ENCODE assay signal across 8 cellular contexts in the genomic region with DNA sequence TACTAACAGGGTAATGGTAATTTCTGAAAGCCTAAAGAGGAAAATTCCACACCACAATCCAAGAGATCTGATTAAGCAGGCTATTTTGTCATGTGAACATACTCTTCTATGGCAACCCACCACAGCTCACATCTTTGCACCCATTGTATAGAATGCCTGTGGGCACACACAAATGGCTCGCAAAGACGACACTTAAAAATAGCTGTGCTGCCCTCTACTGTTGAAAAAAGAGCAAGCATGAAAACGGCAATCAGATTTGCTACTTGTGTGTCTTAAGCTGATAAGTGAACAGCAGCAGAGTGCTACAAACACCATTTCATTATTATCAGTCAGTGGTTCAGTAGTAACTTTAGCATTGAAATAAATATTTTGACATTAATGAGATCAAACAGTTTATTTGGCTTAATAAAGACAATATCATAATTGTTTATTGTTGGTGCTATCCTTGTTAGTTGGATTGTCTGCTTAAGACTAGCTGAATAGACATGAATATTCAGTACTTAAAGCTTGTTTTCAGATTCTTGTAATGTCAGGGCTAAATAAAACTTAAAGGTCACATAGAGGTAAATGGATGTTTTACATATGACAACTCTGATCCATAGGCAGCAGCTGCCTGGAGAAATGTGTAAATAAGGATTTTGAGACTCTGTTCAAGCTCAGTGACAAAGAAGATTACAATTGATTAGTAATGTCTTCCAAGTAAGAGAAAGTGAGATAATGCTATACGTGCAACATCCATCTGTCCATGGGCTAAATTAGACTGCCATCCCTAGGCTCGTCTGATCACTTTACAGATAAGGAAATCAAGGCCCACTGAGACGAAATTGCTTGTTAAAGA.
DNase-seq lines count a peak whose midpoint lies in the region; ATAC-seq and TF ChIP-seq lines count a peak whose summit lies in the region.

No MANE protein-coding gene starts in this region.

- no peak overlapping the region for H3K4me3 Mint-ChIP-seq in natural killer cell
- H3K4me3 Mint-ChIP-seq in natural killer cell treated with Interleukin-12 subunit alpha and Interleukin-12 subunit beta and Interleukin-15 and Interleukin-18, amount 100 ng/mL, for 72 hours = no peak overlapping the region

- no peaks in the 10 kb centered on the region for H3K27me3 Mint-ChIP-seq in natural killer cell (ENCODE audit: low read depth in 2 of 2)
- H3K27me3 Mint-ChIP-seq in natural killer cell treated with Interleukin-12 subunit alpha and Interleukin-12 subunit beta and Interleukin-15 and Interleukin-18, amount 100 ng/mL, for 72 hours = no peaks in the 10 kb centered on the region

- no peaks in the 10 kb centered on the region for H3K4me1 Mint-ChIP-seq in natural killer cell
- H3K4me1 Mint-ChIP-seq in natural killer cell treated with Interleukin-12 subunit alpha and Interleukin-12 subunit beta and Interleukin-15 and Interleukin-18, amount 100 ng/mL, for 72 hours (ENCODE audit: low read depth in 2 of 2) = no peaks in the 10 kb centered on the region

- H3K9me3 Mint-ChIP-seq in natural killer cell = peaks cover 0 to 2% of the 10 kb centered on the region in 2 donors
- H3K9me3 Mint-ChIP-seq in natural killer cell treated with Interleukin-12 subunit alpha and Interleukin-12 subunit beta and Interleukin-15 and Interleukin-18, amount 100 ng/mL, for 72 hours = no peaks in the 10 kb centered on the region

- no peak overlapping the region for H3K27ac Mint-ChIP-seq in natural killer cell
- no peak overlapping the region for H3K27ac Mint-ChIP-seq in natural killer cell treated with Interleukin-12 subunit alpha and Interleukin-12 subunit beta and Interleukin-15 and Interleukin-18, amount 100 ng/mL, for 72 hours

- intact Hi-C loops in natural killer cell (cut with micrococcal nuclease) = loop anchor here (1.0 kb wide), 1 partner anchor 798 kb away; no protein-coding TSS in a partner anchor

- ATAC-seq in natural killer cell (peak in 2 of 3 donors; percentile 44 to 57), GM21786 (IDR thresholded peaks at IDR 0.05; ENCODE audit: unreplicated experiment) (peak; percentile 89)
- ATAC-seq in natural killer cell treated with Interleukin-12 subunit alpha and Interleukin-12 subunit beta and Interleukin-15 and Interleukin-18, amount 100 ng/mL, for 72 hours = no peak
- no peak for ATAC-seq in stimulated activated naive CD8-positive, alpha-beta T cell treated with anti-CD3 and anti-CD28 coated beads, Interleukin-15, Interleukin-2, amounts not matched to agents 100 U/mL and 50 U/mL, for 24 hours

- no peaks in the 10 kb centered on the region for H3K36me3 Mint-ChIP-seq in natural killer cell
- no peaks in the 10 kb centered on the region for H3K36me3 Mint-ChIP-seq in natural killer cell treated with Interleukin-12 subunit alpha and Interleukin-12 subunit beta and Interleukin-15 and Interleukin-18, amount 100 ng/mL, for 72 hours

- DNase-seq in natural killer cell (no peak), Kasumi-1 (lab: John Stamatoyannopoulos, UW) (peak; percentile 64 to 66), SK-N-DZ (ENCODE audit: low spot score) (peak; percentile 83), globus pallidus (ENCODE audit: low spot score) (peak; percentile 21), NCI-H446 treated with DMSO at 0.1 percent for 48 hours (lab: John Stamatoyannopoulos, UW) (no peak)
- no peak for DNase-seq in natural killer cell treated with Interleukin-12 subunit alpha and Interleukin-12 subunit beta and Interleukin-15 and Interleukin-18, amount 100 ng/mL, for 72 hours (ENCODE audit: low spot score)
- peak; percentile 15 for DNase-seq in stimulated activated naive CD8-positive, alpha-beta T cell treated with anti-CD3 and anti-CD28 coated beads, Interleukin-15, Interleukin-2, amounts not matched to agents 100 U/mL and 50 U/mL, for 24 hours

- peak; percentile 57 for TF ChIP-seq CTCF in natural killer cell (IDR thresholded peaks at IDR 0.05)

Comparison
In these comparisons a context has a peak if more than half of its experiments do, and no peak if none do; other contexts are left out.
1. ATAC-seq: peak in natural killer cell (2 of 3) and GM21786 (single experiment); none in natural killer cell treated with Interleukin-12 subunit alpha and Interleukin-12 subunit beta and Interleukin-15 and Interleukin-18, amount 100 ng/mL, for 72 hours (0 of 2) and stimulated activated naive CD8-positive, alpha-beta T cell treated with anti-CD3 and anti-CD28 coated beads, Interleukin-15, Interleukin-2, amounts not matched to agents 100 U/mL and 50 U/mL, for 24 hours (single experiment).
2. DNase-seq: peak in Kasumi-1 (2 of 2), SK-N-DZ (single experiment), globus pallidus (single experiment) and stimulated activated naive CD8-positive, alpha-beta T cell treated with anti-CD3 and anti-CD28 coated beads, Interleukin-15, Interleukin-2, amounts not matched to agents 100 U/mL and 50 U/mL, for 24 hours (single experiment); none in natural killer cell (single experiment), natural killer cell treated with Interleukin-12 subunit alpha and Interleukin-12 subunit beta and Interleukin-15 and Interleukin-18, amount 100 ng/mL, for 72 hours (single experiment) and NCI-H446 treated with DMSO at 0.1 percent for 48 hours (single experiment).